ENCODE assay signal across 1 cellular context in the genomic region with DNA sequence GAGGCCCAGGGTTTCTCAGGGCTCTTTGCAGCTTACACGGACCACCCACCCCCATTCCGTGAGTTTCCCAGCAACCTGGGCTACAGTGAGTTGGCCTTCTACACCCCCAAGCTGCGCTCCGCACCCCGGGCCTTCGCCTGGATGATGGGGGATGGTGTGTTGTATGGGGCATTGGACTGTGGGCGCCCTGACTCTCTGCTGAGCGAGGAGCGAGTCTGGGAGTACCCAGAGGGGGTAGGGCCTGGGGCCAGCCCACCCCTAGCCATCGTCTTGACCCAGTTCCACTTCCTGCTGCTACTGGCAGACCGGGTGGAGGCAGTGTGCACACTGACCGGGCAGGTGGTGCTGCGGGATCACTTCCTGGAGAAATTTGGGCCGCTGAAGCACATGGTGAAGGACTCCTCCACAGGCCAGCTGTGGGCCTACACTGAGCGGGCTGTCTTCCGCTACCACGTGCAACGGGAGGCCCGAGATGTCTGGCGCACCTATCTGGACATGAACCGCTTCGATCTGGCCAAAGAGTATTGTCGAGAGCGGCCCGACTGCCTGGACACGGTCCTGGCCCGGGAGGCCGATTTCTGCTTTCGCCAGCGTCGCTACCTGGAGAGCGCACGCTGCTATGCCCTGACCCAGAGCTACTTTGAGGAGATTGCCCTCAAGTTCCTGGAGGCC.
A peak's percentile ranks its signal among the peaks of the same experiment; 100 is the strongest.
TF ChIP-seq lines count a peak whose summit lies in the region.

No MANE protein-coding gene starts in this region.

TF ChIP-seq in HepG2, 621 proteins besides CTCF, POLR2A, EP300 and RAD21:
- no peak for TF ChIP-seq ZNF296 (CRISPR knock-in tag; conservative IDR thresholded peaks at IDR 0.05)
- TF ChIP-seq DZIP1 (CRISPR knock-in tag; IDR thresholded peaks at IDR 0.05): no peak
- no peak for TF ChIP-seq PATZ1 (CRISPR knock-in tag; IDR thresholded peaks at IDR 0.05)
- TF ChIP-seq CAMTA2 (CRISPR knock-in tag; IDR thresholded peaks at IDR 0.05; ENCODE audit: borderline replicate concordance): no peak
- no peak for TF ChIP-seq ATAD3A (CRISPR knock-in tag; IDR thresholded peaks at IDR 0.05)
- TF ChIP-seq SPEN (CRISPR knock-in tag; IDR thresholded peaks at IDR 0.05; ENCODE audit: low read depth): no peak
- TF ChIP-seq RBFOX2 (IDR thresholded peaks at IDR 0.05; ENCODE audit: low read depth, low read length): peak; percentile 15; the same call in 1 of the 2 replicates
